Comparison of ENCODE assay signal across 9 cellular contexts in genomic region chr6:17585766-17586502, GRCh38. TPM values are rescaled to one million over a fixed set of nuclear protein-coding genes. Genes with fewer than 3 reads are reported as not detected.
DNase-seq lines count a peak whose midpoint lies in the region; ATAC-seq and TF ChIP-seq lines count a peak whose summit lies in the region.
"Had no signal": no experiment of that assay in that cellular context is flagged by ENCODE, and none has a peak within 500 bp of the region (broad histone marks: within the 10 kb centered on the region; RNA-seq: fewer than 3 reads in every experiment).

No MANE protein-coding gene starts in this region.

- no peak for ATAC-seq in gastroesophageal sphincter

- H3K9me3 Mint-ChIP-seq in endodermal cell, result peaks cover 5% of the 10 kb centered on the region

- TF ChIP-seq POLR2A in gastroesophageal sphincter (IDR thresholded peaks at IDR 0.05), result no peak

- peaks cover 4% of the 10 kb centered on the region for H3K27me3 Mint-ChIP-seq in endodermal cell (ENCODE audit: insufficient read depth)

- DNase-seq in NCI-H2196 (lab: John Stamatoyannopoulos, UW; ENCODE audit: unreplicated experiment) (peak; percentile 10), NCI-H2196 treated with DMSO at 0.1 percent for 48 hours (lab: John Stamatoyannopoulos, UW; ENCODE audit: unreplicated experiment) (no peak), NCI-H2029 (lab: John Stamatoyannopoulos, UW) (peak; percentile 87), endodermal cell (peak; percentile 74), renal cortical epithelial cell (ENCODE audit: low read depth) (peak; percentile 37), activated gamma-delta T cell treated with Interleukin-2 at 50 U/mL for 16 hours (no peak), AG08395 (ENCODE audit: low spot score) (no peak)
- DNase-seq: NCI-H187 treated with DMSO at 0.1 percent for 48 hours had no signal

- WGBS in endodermal cell (ENCODE audit: insufficient coverage in 1 of 2, insufficient read length in 1 of 2), 2 experiments, result 87 to 91% methylated on average over 7 of the region's 7 CpGs
- 60 to 78% methylated on average over 2 to 7 of the region's 7 CpGs for WGBS in gastroesophageal sphincter (ENCODE audit: low coverage in 1 of 2), 2 donors

- TF ChIP-seq EP300 in gastroesophageal sphincter (IDR thresholded peaks at IDR 0.05), result no peak

- H3K36me3 Mint-ChIP-seq in endodermal cell (ENCODE audit: low read depth), result no peaks in the 10 kb centered on the region

- H3K9me3 ChIP-seq in endodermal cell (ENCODE audit: control insufficient read depth, low read length), result no peaks in the 10 kb centered on the region
- H3K9me3 ChIP-seq in gastroesophageal sphincter, result no peaks in the 10 kb centered on the region

- TF ChIP-seq CTCF in endodermal cell (conservative IDR thresholded peaks at IDR 0.05) (peak; percentile 68), gastroesophageal sphincter (IDR thresholded peaks at IDR 0.05) (no peak)

- H3K27ac Mint-ChIP-seq in endodermal cell, result no peak overlapping the region

- H3K27ac ChIP-seq in endodermal cell (ENCODE audit: low read depth, low read length), result no peak overlapping the region
- no peak overlapping the region for H3K27ac ChIP-seq in gastroesophageal sphincter

- H3K27me3 ChIP-seq in endodermal cell (ENCODE audit: control insufficient read depth, insufficient read depth, low read length, poor library complexity, severe bottlenecking), result no peaks in the 10 kb centered on the region
- H3K27me3 ChIP-seq in gastroesophageal sphincter, result no peaks in the 10 kb centered on the region

- H3K4me3 ChIP-seq in endodermal cell (ENCODE audit: low read length), result no peak overlapping the region
- no peak overlapping the region for H3K4me3 ChIP-seq in gastroesophageal sphincter

- peaks cover 4% of the 10 kb centered on the region for H3K4me1 Mint-ChIP-seq in endodermal cell

- H3K36me3 ChIP-seq in endodermal cell (ENCODE audit: control insufficient read depth, insufficient read depth, low read length) (no peaks in the 10 kb centered on the region), gastroesophageal sphincter (no peaks in the 10 kb centered on the region)

- H3K4me1 ChIP-seq in endodermal cell (ENCODE audit: control insufficient read depth, insufficient read depth, low read length), result no peaks in the 10 kb centered on the region
- H3K4me1 ChIP-seq in gastroesophageal sphincter, result peaks cover 4 to 17% (median 6%) of the 10 kb centered on the region in 3 donors

- H3K9ac ChIP-seq in endodermal cell (ENCODE audit: extremely low read depth, low read length, poor library complexity, severe bottlenecking), result no peak overlapping the region

- H3K4me3 Mint-ChIP-seq in endodermal cell, result no peak overlapping the region

RNA-seq across cellular contexts. Expression of gene FAM8A1, which starts 14.2 kb away (rescaled TPM):
- 10 to 100 TPM; 10.4 to 12.1 TPM for total RNA-seq in endodermal cell
- 18.1 TPM for polyA plus RNA-seq in endodermal cell (2013, experiment 1 of 2)
- polyA plus RNA-seq in endodermal cell (2013, experiment 2 of 2), result 15.4 TPM
- total RNA-seq in renal cortical epithelial cell, result 17.2 and 31.6 TPM in 2 replicates
- total RNA-seq in gastroesophageal sphincter, result 10 to 100 TPM; 38.1 to 55.2 (median 45.9) TPM

Comparison
In these comparisons a context has a peak if more than half of its experiments do, and no peak if none do; other contexts are left out.
1. DNase-seq: peak in NCI-H2196 (single experiment), NCI-H2029 (single experiment), endodermal cell (single experiment) and renal cortical epithelial cell (single experiment); none in NCI-H2196 treated with DMSO at 0.1 percent for 48 hours (single experiment), activated gamma-delta T cell treated with Interleukin-2 at 50 U/mL for 16 hours (single experiment) and AG08395 (single experiment).